ENCODE assay signal across 1 cellular context in the genomic region with DNA sequence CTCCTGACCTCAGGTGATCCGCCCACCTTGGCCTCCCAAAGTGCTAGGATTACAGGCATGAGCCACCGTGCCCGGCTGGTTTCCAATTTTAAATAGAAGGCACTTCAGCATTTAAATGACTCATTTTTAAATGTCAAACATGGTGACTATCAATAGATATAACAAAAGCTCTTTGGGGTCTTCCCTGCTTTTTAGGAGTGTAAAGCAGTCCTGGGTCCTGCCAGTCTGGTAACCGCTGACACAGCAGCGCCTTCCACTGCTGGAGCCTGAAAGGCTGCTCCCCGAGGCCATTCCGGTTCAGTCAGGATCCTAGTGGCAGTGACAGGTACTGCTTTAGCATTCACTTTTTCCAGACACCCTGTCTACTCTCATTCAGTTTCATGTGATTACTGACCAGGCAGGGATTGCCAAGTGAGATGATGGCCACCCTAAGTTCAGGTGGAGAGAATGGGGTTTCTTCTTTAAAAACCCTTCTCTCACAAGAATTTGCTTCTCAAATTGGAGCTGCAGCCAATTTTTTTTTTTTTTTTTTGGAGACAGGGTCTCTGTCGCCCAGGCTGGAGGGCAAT.
A peak's percentile ranks its signal among the peaks of the same experiment; 100 is the strongest.
TF ChIP-seq lines count a peak whose summit lies in the region.

No MANE protein-coding gene starts in this region.

TF ChIP-seq in HepG2, 621 proteins besides CTCF, POLR2A, EP300 and RAD21 (continues in another document):
- TF ChIP-seq ETV6 (CRISPR knock-in tag; conservative IDR thresholded peaks at IDR 0.05) (0 out of 2 replicates have a peak, but pooled peaks have one; percentile 53), SOX6 (IDR thresholded peaks at IDR 0.05) (no peak), SOX6 (CRISPR knock-in tag; IDR thresholded peaks at IDR 0.05) (peak; percentile 35; the same call in 1 of the 2 replicates), ZNF883 (CRISPR knock-in tag; IDR thresholded peaks at IDR 0.05; ENCODE audit: not compliant biosample characterization) (no peak), HNF4A (CRISPR knock-in tag; IDR thresholded peaks at IDR 0.05) (peak; percentile 31; the same call in 1 of the 2 replicates), ZNF724P (CRISPR knock-in tag; IDR thresholded peaks at IDR 0.05; ENCODE audit: borderline replicate concordance) (0 out of 2 replicates have a peak, but pooled peaks have one; percentile 38), SMAD3 (CRISPR knock-in tag; IDR thresholded peaks at IDR 0.05) (peak; percentile 37; the same call in 1 of the 2 replicates), ZNF263 (CRISPR knock-in tag; IDR thresholded peaks at IDR 0.05) (no peak), ONECUT2 (CRISPR knock-in tag; IDR thresholded peaks at IDR 0.05) (no peak), SSRP1 (CRISPR knock-in tag; IDR thresholded peaks at IDR 0.05) (no peak), DNMT3B (CRISPR knock-in tag; conservative IDR thresholded peaks at IDR 0.05) (no peak), SMAD1 (CRISPR knock-in tag; IDR thresholded peaks at IDR 0.05; ENCODE audit: borderline replicate concordance, low read depth) (no peak; the same call in 1 of the 2 replicates), ISX (CRISPR knock-in tag; conservative IDR thresholded peaks at IDR 0.05) (no peak), JARID2 (CRISPR knock-in tag; IDR thresholded peaks at IDR 0.05; ENCODE audit: insufficient replicate concordance) (no peak), HOXA7 (CRISPR knock-in tag; IDR thresholded peaks at IDR 0.05) (no peak), HOXA3 (CRISPR knock-in tag; IDR thresholded peaks at IDR 0.05) (peak; percentile 64; the same call in 1 of the 2 replicates), ZNF121 (CRISPR knock-in tag; IDR thresholded peaks at IDR 0.05) (no peak), MTA1 (CRISPR knock-in tag; IDR thresholded peaks at IDR 0.05; ENCODE audit: borderline replicate concordance) (0 out of 2 replicates have a peak, but pooled peaks have one; percentile 24), ZNF501 (CRISPR knock-in tag; IDR thresholded peaks at IDR 0.05) (peak; percentile 69; the same call in 1 of the 2 replicates), TCF12 (IDR thresholded peaks at IDR 0.05) (no peak), TCF12 (CRISPR knock-in tag; IDR thresholded peaks at IDR 0.05) (no peak), MIXL1 (CRISPR knock-in tag; IDR thresholded peaks at IDR 0.05) (peak; percentile 47; the same call in 1 of the 2 replicates), REPIN1 (CRISPR knock-in tag; IDR thresholded peaks at IDR 0.05; ENCODE audit: borderline replicate concordance, low read depth) (peak; percentile 65; the same call in 1 of the 2 replicates), FOXC1 (CRISPR knock-in tag; IDR thresholded peaks at IDR 0.05; ENCODE audit: borderline replicate concordance) (peak; percentile 69; the same call in 1 of the 2 replicates), ZNF207 (IDR thresholded peaks at IDR 0.05; ENCODE audit: borderline replicate concordance) (no peak), THAP11 (CRISPR knock-in tag; IDR thresholded peaks at IDR 0.05) (peak; percentile 56; the same call in 1 of the 2 replicates), CBFB (CRISPR knock-in tag; IDR thresholded peaks at IDR 0.05) (peak; percentile 33; the same call in 1 of the 2 replicates), AKAP8 (CRISPR knock-in tag; IDR thresholded peaks at IDR 0.05) (peak; percentile 84; the same call in 1 of the 2 replicates), ZNF33B (CRISPR knock-in tag; IDR thresholded peaks at IDR 0.05) (0 out of 2 replicates have a peak, but pooled peaks have one; percentile 40), MAZ (IDR thresholded peaks at IDR 0.05; ENCODE audit: borderline replicate concordance, low read depth, low read length) (peak; percentile 67; the same call in 1 of the 2 replicates), MAZ (CRISPR knock-in tag; IDR thresholded peaks at IDR 0.05; ENCODE audit: low read depth) (no peak), SOX5 (CRISPR knock-in tag; IDR thresholded peaks at IDR 0.05; ENCODE audit: borderline replicate concordance) (peak; percentile 53; the same call in 1 of the 2 replicates), NFIC (IDR thresholded peaks at IDR 0.05; ENCODE audit: low read length) (no peak), ZMAT3 (CRISPR knock-in tag; conservative IDR thresholded peaks at IDR 0.05) (no peak), ZMYM3 (CRISPR knock-in tag; IDR thresholded peaks at IDR 0.05) (peak; percentile 65; the same call in 1 of the 2 replicates)
- TF ChIP-seq, protein P1, sequence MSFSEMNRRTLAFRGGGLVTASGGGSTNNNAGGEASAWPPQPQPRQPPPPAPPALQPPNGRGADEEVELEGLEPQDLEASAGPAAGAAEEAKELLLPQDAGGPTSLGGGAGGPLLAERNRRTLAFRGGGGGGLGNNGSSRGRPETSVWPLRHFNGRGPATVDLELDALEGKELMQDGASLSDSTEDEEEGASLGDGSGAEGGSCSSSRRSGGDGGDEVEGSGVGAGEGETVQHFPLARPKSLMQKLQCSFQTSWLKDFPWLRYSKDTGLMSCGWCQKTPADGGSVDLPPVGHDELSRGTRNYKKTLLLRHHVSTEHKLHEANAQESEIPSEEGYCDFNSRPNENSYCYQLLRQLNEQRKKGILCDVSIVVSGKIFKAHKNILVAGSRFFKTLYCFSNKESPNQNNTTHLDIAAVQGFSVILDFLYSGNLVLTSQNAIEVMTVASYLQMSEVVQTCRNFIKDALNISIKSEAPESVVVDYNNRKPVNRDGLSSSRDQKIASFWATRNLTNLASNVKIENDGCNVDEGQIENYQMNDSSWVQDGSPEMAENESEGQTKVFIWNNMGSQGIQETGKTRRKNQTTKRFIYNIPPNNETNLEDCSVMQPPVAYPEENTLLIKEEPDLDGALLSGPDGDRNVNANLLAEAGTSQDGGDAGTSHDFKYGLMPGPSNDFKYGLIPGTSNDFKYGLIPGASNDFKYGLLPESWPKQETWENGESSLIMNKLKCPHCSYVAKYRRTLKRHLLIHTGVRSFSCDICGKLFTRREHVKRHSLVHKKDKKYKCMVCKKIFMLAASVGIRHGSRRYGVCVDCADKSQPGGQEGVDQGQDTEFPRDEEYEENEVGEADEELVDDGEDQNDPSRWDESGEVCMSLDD (CRISPR knock-in tag; IDR thresholded peaks at IDR 0.05; ENCODE audit: borderline replicate concordance): no peak
- TF ChIP-seq, protein P2, sequence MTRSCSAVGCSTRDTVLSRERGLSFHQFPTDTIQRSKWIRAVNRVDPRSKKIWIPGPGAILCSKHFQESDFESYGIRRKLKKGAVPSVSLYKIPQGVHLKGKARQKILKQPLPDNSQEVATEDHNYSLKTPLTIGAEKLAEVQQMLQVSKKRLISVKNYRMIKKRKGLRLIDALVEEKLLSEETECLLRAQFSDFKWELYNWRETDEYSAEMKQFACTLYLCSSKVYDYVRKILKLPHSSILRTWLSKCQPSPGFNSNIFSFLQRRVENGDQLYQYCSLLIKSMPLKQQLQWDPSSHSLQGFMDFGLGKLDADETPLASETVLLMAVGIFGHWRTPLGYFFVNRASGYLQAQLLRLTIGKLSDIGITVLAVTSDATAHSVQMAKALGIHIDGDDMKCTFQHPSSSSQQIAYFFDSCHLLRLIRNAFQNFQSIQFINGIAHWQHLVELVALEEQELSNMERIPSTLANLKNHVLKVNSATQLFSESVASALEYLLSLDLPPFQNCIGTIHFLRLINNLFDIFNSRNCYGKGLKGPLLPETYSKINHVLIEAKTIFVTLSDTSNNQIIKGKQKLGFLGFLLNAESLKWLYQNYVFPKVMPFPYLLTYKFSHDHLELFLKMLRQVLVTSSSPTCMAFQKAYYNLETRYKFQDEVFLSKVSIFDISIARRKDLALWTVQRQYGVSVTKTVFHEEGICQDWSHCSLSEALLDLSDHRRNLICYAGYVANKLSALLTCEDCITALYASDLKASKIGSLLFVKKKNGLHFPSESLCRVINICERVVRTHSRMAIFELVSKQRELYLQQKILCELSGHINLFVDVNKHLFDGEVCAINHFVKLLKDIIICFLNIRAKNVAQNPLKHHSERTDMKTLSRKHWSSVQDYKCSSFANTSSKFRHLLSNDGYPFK (CRISPR knock-in tag; IDR thresholded peaks at IDR 0.05; ENCODE audit: borderline replicate concordance): no peak
- TF ChIP-seq, protein P3, sequence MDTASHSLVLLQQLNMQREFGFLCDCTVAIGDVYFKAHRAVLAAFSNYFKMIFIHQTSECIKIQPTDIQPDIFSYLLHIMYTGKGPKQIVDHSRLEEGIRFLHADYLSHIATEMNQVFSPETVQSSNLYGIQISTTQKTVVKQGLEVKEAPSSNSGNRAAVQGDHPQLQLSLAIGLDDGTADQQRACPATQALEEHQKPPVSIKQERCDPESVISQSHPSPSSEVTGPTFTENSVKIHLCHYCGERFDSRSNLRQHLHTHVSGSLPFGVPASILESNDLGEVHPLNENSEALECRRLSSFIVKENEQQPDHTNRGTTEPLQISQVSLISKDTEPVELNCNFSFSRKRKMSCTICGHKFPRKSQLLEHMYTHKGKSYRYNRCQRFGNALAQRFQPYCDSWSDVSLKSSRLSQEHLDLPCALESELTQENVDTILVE (CRISPR knock-in tag; IDR thresholded peaks at IDR 0.05): 0 out of 2 replicates have a peak, but pooled peaks have one; percentile 52
- TF ChIP-seq, protein P4, sequence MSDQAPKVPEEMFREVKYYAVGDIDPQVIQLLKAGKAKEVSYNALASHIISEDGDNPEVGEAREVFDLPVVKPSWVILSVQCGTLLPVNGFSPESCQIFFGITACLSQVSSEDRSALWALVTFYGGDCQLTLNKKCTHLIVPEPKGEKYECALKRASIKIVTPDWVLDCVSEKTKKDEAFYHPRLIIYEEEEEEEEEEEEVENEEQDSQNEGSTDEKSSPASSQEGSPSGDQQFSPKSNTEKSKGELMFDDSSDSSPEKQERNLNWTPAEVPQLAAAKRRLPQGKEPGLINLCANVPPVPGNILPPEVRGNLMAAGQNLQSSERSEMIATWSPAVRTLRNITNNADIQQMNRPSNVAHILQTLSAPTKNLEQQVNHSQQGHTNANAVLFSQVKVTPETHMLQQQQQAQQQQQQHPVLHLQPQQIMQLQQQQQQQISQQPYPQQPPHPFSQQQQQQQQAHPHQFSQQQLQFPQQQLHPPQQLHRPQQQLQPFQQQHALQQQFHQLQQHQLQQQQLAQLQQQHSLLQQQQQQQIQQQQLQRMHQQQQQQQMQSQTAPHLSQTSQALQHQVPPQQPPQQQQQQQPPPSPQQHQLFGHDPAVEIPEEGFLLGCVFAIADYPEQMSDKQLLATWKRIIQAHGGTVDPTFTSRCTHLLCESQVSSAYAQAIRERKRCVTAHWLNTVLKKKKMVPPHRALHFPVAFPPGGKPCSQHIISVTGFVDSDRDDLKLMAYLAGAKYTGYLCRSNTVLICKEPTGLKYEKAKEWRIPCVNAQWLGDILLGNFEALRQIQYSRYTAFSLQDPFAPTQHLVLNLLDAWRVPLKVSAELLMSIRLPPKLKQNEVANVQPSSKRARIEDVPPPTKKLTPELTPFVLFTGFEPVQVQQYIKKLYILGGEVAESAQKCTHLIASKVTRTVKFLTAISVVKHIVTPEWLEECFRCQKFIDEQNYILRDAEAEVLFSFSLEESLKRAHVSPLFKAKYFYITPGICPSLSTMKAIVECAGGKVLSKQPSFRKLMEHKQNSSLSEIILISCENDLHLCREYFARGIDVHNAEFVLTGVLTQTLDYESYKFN (CRISPR knock-in tag; conservative IDR thresholded peaks at IDR 0.05): no peak
- TF ChIP-seq, protein P5, sequence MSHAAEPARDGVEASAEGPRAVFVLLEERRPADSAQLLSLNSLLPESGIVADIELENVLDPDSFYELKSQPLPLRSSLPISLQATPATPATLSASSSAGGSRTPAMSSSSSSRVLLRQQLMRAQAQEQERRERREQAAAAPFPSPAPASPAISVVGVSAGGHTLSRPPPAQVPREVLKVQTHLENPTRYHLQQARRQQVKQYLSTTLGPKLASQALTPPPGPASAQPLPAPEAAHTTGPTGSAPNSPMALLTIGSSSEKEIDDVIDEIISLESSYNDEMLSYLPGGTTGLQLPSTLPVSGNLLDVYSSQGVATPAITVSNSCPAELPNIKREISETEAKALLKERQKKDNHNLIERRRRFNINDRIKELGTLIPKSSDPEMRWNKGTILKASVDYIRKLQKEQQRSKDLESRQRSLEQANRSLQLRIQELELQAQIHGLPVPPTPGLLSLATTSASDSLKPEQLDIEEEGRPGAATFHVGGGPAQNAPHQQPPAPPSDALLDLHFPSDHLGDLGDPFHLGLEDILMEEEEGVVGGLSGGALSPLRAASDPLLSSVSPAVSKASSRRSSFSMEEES (CRISPR knock-in tag; IDR thresholded peaks at IDR 0.05): peak; percentile 62
- TF ChIP-seq, protein P6, sequence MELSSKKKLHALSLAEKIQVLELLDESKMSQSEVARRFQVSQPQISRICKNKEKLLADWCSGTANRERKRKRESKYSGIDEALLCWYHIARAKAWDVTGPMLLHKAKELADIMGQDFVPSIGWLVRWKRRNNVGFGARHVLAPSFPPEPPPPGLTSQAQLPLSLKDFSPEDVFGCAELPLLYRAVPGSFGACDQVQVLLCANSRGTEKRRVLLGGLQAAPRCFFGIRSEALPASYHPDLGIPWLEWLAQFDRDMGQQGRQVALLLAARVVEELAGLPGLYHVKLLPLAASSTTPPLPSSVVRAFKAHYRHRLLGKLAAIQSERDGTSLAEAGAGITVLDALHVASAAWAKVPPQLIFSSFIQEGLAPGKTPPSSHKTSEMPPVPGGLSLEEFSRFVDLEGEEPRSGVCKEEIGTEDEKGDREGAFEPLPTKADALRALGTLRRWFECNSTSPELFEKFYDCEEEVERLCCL (CRISPR knock-in tag; IDR thresholded peaks at IDR 0.05; ENCODE audit: borderline replicate concordance): no peak
- TF ChIP-seq, protein P7, sequence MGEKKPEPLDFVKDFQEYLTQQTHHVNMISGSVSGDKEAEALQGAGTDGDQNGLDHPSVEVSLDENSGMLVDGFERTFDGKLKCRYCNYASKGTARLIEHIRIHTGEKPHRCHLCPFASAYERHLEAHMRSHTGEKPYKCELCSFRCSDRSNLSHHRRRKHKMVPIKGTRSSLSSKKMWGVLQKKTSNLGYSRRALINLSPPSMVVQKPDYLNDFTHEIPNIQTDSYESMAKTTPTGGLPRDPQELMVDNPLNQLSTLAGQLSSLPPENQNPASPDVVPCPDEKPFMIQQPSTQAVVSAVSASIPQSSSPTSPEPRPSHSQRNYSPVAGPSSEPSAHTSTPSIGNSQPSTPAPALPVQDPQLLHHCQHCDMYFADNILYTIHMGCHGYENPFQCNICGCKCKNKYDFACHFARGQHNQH (CRISPR knock-in tag; IDR thresholded peaks at IDR 0.05): 0 out of 2 replicates have a peak, but pooled peaks have one; percentile 36
